In the genomic region with DNA sequence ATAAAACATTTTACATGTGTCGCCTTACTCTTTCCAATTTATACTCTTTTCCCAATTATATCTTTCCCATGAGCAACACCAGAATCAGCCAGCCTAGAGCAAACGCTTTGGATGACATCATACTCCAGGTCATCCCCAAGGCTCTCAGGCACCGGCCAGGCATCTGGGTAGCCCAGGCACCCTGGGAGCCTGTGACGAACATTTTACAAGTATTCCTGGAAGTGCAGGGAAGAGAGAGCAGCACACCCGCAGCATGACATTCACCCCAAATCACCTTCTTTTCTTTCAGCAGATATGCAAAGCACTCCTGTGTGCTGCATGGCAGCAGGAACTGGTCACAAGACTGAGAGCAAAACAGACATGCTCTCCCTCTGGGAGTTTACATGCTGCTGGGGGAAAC, we compare ENCODE assay signal across 18 cellular contexts.
"Had no signal": no experiment of that assay in that cellular context is flagged by ENCODE, and none has a peak within 500 bp of the region (broad histone marks: within the 10 kb centered on the region; RNA-seq: fewer than 3 reads in every experiment).

No MANE protein-coding gene starts in this region.

- H3K4me3 ChIP-seq: gastrocnemius medialis, lower lobe of right lung, psoas muscle, sigmoid colon, testis had no signal

- H3K27ac ChIP-seq: gastrocnemius medialis, lower lobe of right lung, psoas muscle, sigmoid colon, testis, VCaP had no signal

- H3K4me1 ChIP-seq: gastrocnemius medialis, lower lobe of right lung, psoas muscle, sigmoid colon, testis had no signal

- H3K9me3 ChIP-seq: gastrocnemius medialis, lower lobe of right lung, psoas muscle, testis had no signal

- H3K27me3 ChIP-seq: gastrocnemius medialis, sigmoid colon, testis had no signal

- H3K36me3 ChIP-seq: gastrocnemius medialis, lower lobe of right lung, sigmoid colon had no signal

- DNase-seq: activated CD4-positive, alpha-beta memory T cell treated with anti-CD3 and anti-CD28 coated beads, Interleukin-2, amount 10 ng/mL, durations not matched to agents 7 days and 5 days; activated naive CD4-positive, alpha-beta T cell; activated T-cell treated with anti-CD3 and anti-CD28 coated beads, Interleukin-2, amount 50 U/mL, for 48 hours; aorta; effector CD4-positive, alpha-beta T cell; gastrocnemius medialis; hippocampal formation; kidney glomerular epithelial cell; lower lobe of right lung; naive thymus-derived CD4-positive, alpha-beta T cell; psoas muscle; sigmoid colon; stimulated activated CD4-positive, alpha-beta T cell treated with anti-CD3 and anti-CD28 coated beads, Interleukin-2, amount 100 ng/mL, for 24 hours; T-helper 9 cell; testis had no signal

- ATAC-seq: gastrocnemius medialis; lower lobe of right lung; naive thymus-derived CD4-positive, alpha-beta T cell; psoas muscle had no signal

- FAIRE-seq: bronchial epithelial cell, urothelium cell line had no signal
